16 cellular contexts compared by ENCODE assay signal in the genomic region with DNA sequence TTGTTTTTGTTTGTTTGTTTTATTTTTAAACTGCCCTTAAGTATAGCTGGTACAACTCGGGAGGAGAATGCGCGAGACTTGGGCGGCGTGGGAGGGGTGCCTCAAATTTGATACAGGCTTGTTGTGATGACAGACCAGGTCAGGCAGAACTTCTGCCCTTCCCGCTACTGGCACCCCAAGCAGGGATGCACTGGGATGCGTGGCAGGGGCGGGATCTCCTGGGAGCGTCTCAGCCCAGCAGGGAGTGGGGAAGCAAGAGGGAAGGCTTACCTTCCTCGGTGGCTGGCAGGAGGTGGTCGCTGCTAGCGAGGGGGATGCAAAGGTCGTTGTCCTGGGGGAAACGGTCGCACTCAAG. TPM values are rescaled to one million over a fixed set of nuclear protein-coding genes. Genes with fewer than 3 reads are reported as not detected.
DNase-seq lines count a peak whose midpoint lies in the region; ATAC-seq, FAIRE-seq and TF ChIP-seq lines count a peak whose summit lies in the region.
"Had no signal": no experiment of that assay in that cellular context is flagged by ENCODE, and none has a peak within 500 bp of the region (broad histone marks: within the 10 kb centered on the region; RNA-seq: fewer than 3 reads in every experiment).

No MANE protein-coding gene starts in this region.

- peak overlapping the region; percentile 70 for H3K4me3 ChIP-seq in HUES48 (ENCODE audit: low read depth, low read length)
- H3K4me3 ChIP-seq in spleen: peak overlapping the region in 2 of 8 donors; percentile 32 to 59

- no peaks in the 10 kb centered on the region for H3K36me3 Mint-ChIP-seq in activated naive CD8-positive, alpha-beta T cell treated with anti-CD3 and anti-CD28 coated beads, Interleukin-2, amount 50 U/mL, for 24 hours (ENCODE audit: low read depth)

- intact Hi-C loops in spleen (cut with DNase I; ENCODE audit: low total_unique reads): no loop called here

- no peak for TF ChIP-seq CTCF in spleen (IDR thresholded peaks at IDR 0.05 in 8 of 11, conservative IDR thresholded peaks at IDR 0.05 in 3 of 11)

- DNase-seq in activated naive CD8-positive, alpha-beta T cell treated with anti-CD3 and anti-CD28 coated beads, Interleukin-2, amount 50 U/mL, for 24 hours: no peak
- peak; percentile 47 for DNase-seq in iPS-NIHi11 (ENCODE audit: low spot score)
- DNase-seq in stimulated activated CD8-positive, alpha-beta memory T cell treated with anti-CD3 and anti-CD28 coated beads, Interleukin-4, amount 100 ng/mL, for 48 hours: peak; percentile 28
- no peak for DNase-seq in HTR-8/SVneo (ENCODE audit: insufficient read length, low spot score)
- DNase-seq in spleen: no peak
- DNase-seq: activated CD4-positive, alpha-beta T cell treated with anti-CD3 and anti-CD28 coated beads, Interleukin-2, amount 50 U/mL, for 4 hours; DND-41; foreskin keratinocyte; midbrain; MM.1S; NCI-H446 treated with DMSO at 0.1 percent for 48 hours had no signal

- peak overlapping the region; percentile 18 for H3K27ac Mint-ChIP-seq in activated naive CD8-positive, alpha-beta T cell treated with anti-CD3 and anti-CD28 coated beads, Interleukin-2, amount 50 U/mL, for 24 hours

- TF ChIP-seq POLR2A in spleen (IDR thresholded peaks at IDR 0.05): no peak

- H3K4me3 Mint-ChIP-seq in activated naive CD8-positive, alpha-beta T cell treated with anti-CD3 and anti-CD28 coated beads, Interleukin-2, amount 50 U/mL, for 24 hours: peak overlapping the region; percentile 51

- H3K27me3 ChIP-seq in HUES48 (ENCODE audit: control insufficient read depth, insufficient read depth, low read length): peaks cover 30% of the 10 kb centered on the region
- H3K27me3 ChIP-seq in spleen (replicated peaks in 1 of 7): peaks cover 15 to 97% (median 82%) of the 10 kb centered on the region in 7 donors

- H3K4me1 ChIP-seq in HUES48 (ENCODE audit: control insufficient read depth, insufficient read depth, low read length) (peaks cover 31% of the 10 kb centered on the region), spleen (peaks cover 30 to 56% (median 51%) of the 10 kb centered on the region in 6 donors)
- H3K4me1 ChIP-seq: foreskin keratinocyte had no signal

- peak overlapping the region; percentile 98 for H3K27ac ChIP-seq in HUES48 (ENCODE audit: low read depth, low read length)
- no peak overlapping the region for H3K27ac ChIP-seq in spleen
- H3K27ac ChIP-seq: foreskin keratinocyte, GM23248 had no signal

- peaks cover 44% of the 10 kb centered on the region for H3K4me1 Mint-ChIP-seq in activated naive CD8-positive, alpha-beta T cell treated with anti-CD3 and anti-CD28 coated beads, Interleukin-2, amount 50 U/mL, for 24 hours

- H3K36me3 ChIP-seq in HUES48 (ENCODE audit: control insufficient read depth, insufficient read depth, low read length) (peaks cover 27% of the 10 kb centered on the region), spleen (no peaks in the 10 kb centered on the region)

- ATAC-seq in activated naive CD8-positive, alpha-beta T cell treated with anti-CD3 and anti-CD28 coated beads, Interleukin-2, amount 50 U/mL, for 24 hours: no peak
- ATAC-seq in GM18858 (IDR thresholded peaks at IDR 0.05; ENCODE audit: unreplicated experiment) (no peak), GM19452 (IDR thresholded peaks at IDR 0.05; ENCODE audit: unreplicated experiment) (no peak)

- 3 to 8% (median 6%) methylated on average over 6 to 15 of the region's 15 CpGs for WGBS in spleen, 5 donors

- H3K9me3 Mint-ChIP-seq in activated naive CD8-positive, alpha-beta T cell treated with anti-CD3 and anti-CD28 coated beads, Interleukin-2, amount 50 U/mL, for 24 hours: no peaks in the 10 kb centered on the region

- peaks cover 82% of the 10 kb centered on the region for H3K27me3 Mint-ChIP-seq in activated naive CD8-positive, alpha-beta T cell treated with anti-CD3 and anti-CD28 coated beads, Interleukin-2, amount 50 U/mL, for 24 hours

- no peaks in the 10 kb centered on the region for H3K9me3 ChIP-seq in HUES48 (ENCODE audit: control insufficient read depth, insufficient read depth, low read length)
- no peaks in the 10 kb centered on the region for H3K9me3 ChIP-seq in spleen

- H3K9ac ChIP-seq in HUES48 (ENCODE audit: low read depth, low read length): peak overlapping the region; percentile 82
- H3K9ac ChIP-seq: GM23248 had no signal

- no peak for FAIRE-seq in HTR-8/SVneo (lab: Jason Lieb, UNC)

RNA-seq across cellular contexts. Expression of gene SFRP2, which starts 0.8 kb away (rescaled TPM):
- under 1 TPM in 5 of 7 donors, not detected in 2; 0.23 to 0.94 (median 0.41) TPM for total RNA-seq in spleen
- polyA plus RNA-seq in spleen: under 1 TPM; 0.33 to 0.86 (median 0.44) TPM
- total RNA-seq: foreskin keratinocyte, SK-MEL-5 had no signal
- polyA plus RNA-seq: foreskin keratinocyte had no signal

RNA-seq across cellular contexts. Expression of gene RNF175, which starts 28.2 kb away (rescaled TPM):
- total RNA-seq in spleen: 1 to 10 TPM in 2 of 7 donors, under 1 TPM in 4, not detected in 1; 0.32 to 1.9 (median 0.51) TPM
- under 1 TPM; 0.26 to 0.48 (median 0.28) TPM for polyA plus RNA-seq in spleen
- total RNA-seq: GM23248 had no signal
- polyA plus RNA-seq: GM23248 had no signal

Comparison
In these comparisons a context has a peak if more than half of its experiments do, and no peak if none do; other contexts are left out.
1. DNase-seq: peak in iPS-NIHi11 (single experiment) and stimulated activated CD8-positive, alpha-beta memory T cell treated with anti-CD3 and anti-CD28 coated beads, Interleukin-4, amount 100 ng/mL, for 48 hours (single experiment); none in activated naive CD8-positive, alpha-beta T cell treated with anti-CD3 and anti-CD28 coated beads, Interleukin-2, amount 50 U/mL, for 24 hours (single experiment), HTR-8/SVneo (single experiment) and spleen (single experiment).